1 cellular context compared by ENCODE assay signal in the genomic region with DNA sequence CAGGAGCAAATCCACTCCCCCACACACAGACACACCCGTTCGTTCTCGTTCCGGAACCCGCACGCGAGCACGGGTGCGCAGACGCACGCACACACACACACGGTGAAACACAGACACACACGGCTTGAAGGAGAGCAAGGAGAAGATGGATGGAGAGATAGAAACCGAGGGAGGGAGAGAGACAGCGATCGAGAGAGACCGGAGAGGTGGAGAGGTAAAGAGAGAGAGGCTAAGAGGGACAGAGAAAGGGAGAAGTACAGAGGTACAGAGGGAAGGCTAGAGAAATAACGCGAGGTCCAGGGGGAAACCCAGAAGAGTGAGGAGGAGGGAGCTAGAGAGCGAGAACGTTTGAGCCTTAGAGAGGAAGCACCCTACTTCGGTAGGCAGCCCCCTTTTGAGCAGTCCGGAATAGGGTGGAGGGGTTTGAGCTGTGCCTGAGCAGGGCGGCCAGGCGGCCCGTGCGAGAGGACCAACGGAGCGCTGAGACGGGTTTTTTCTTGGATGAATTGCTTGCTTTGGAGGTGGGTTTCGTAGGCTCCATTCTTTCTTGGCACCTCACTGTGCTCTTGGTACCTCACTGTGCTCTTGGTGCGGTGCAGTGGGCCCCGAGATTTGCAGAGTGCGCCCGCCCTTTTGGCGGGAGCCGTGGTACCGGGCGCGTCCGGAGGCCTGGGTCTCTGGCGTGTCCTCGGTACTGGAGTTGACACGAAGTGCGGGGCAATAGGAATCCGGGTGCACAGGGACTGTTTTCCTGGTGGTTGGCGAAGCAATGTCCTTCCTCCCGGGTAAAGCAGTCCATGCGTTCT.
TF ChIP-seq lines count a peak whose summit lies in the region.

No MANE protein-coding gene starts in this region.

TF ChIP-seq in HEK293, 187 proteins besides CTCF, POLR2A, EP300 and RAD21 (continued from another document):
- TF ChIP-seq RBAK (tag by site-specific recombination; IDR thresholded peaks at IDR 0.05) (no peak), ZEB2 (tag by site-specific recombination; IDR thresholded peaks at IDR 0.05) (no peak), ZFP37 (tag by site-specific recombination; IDR thresholded peaks at IDR 0.05) (no peak), TRIM28 (IDR thresholded peaks at IDR 0.05; ENCODE audit: borderline replicate concordance, low read length) (no peak), ZNF354C (tag by site-specific recombination; IDR thresholded peaks at IDR 0.05; ENCODE audit: borderline replicate concordance, low read depth) (no peak), KLF16 (tag by site-specific recombination; IDR thresholded peaks at IDR 0.05) (no peak), GLIS2 (tag by site-specific recombination; IDR thresholded peaks at IDR 0.05) (no peak), EGR2 (tag by site-specific recombination; IDR thresholded peaks at IDR 0.05; ENCODE audit: low read depth) (no peak), ZNF248 (tag by site-specific recombination; IDR thresholded peaks at IDR 0.05) (no peak), ZNF416 (tag by site-specific recombination; IDR thresholded peaks at IDR 0.05) (no peak), PRDM6 (tag by site-specific recombination; IDR thresholded peaks at IDR 0.05) (no peak), ELK4 (IDR thresholded peaks at IDR 0.05; ENCODE audit: borderline replicate concordance, low read depth, low read length) (no peak), ZNF10 (tag by site-specific recombination; IDR thresholded peaks at IDR 0.05) (no peak), KLF1 (tag by site-specific recombination; IDR thresholded peaks at IDR 0.05) (peak; percentile 56), ZNF473 (tag by site-specific recombination; IDR thresholded peaks at IDR 0.05) (no peak), SP7 (tag by site-specific recombination; IDR thresholded peaks at IDR 0.05) (no peak), ZNF600 (tag by site-specific recombination; IDR thresholded peaks at IDR 0.05) (peak; percentile 92), ZNF48 (tag by site-specific recombination; IDR thresholded peaks at IDR 0.05) (no peak), ZNF391 (tag by site-specific recombination; IDR thresholded peaks at IDR 0.05; ENCODE audit: borderline replicate concordance, low read depth) (no peak), ZNF184 (tag by site-specific recombination; IDR thresholded peaks at IDR 0.05) (no peak), ZNF626 (tag by site-specific recombination; IDR thresholded peaks at IDR 0.05) (no peak), ZNF549 (tag by site-specific recombination; IDR thresholded peaks at IDR 0.05) (no peak), ZNF239 (tag by site-specific recombination; IDR thresholded peaks at IDR 0.05) (no peak), ZNF777 (tag by site-specific recombination; IDR thresholded peaks at IDR 0.05; ENCODE audit: borderline replicate concordance) (no peak), TSHZ1 (tag by site-specific recombination; IDR thresholded peaks at IDR 0.05; ENCODE audit: borderline replicate concordance) (no peak), ZFP69B (tag by site-specific recombination; IDR thresholded peaks at IDR 0.05) (peak; percentile 6; the same call in 1 of the 2 replicates), ZNF571 (tag by site-specific recombination; IDR thresholded peaks at IDR 0.05) (no peak), ZNF830 (tag by site-specific recombination; IDR thresholded peaks at IDR 0.05; ENCODE audit: low read depth) (no peak), KLF10 (tag by site-specific recombination; IDR thresholded peaks at IDR 0.05) (no peak), WT1 (tag by site-specific recombination; IDR thresholded peaks at IDR 0.05) (no peak), KLF17 (tag by site-specific recombination; IDR thresholded peaks at IDR 0.05) (no peak), SCRT1 (tag by site-specific recombination; IDR thresholded peaks at IDR 0.05; ENCODE audit: borderline replicate concordance) (no peak; the same call in 1 of the 2 replicates), ZNF223 (tag by site-specific recombination; IDR thresholded peaks at IDR 0.05) (no peak), ZSCAN23 (tag by site-specific recombination; IDR thresholded peaks at IDR 0.05) (no peak), ZNF211 (tag by site-specific recombination; IDR thresholded peaks at IDR 0.05; ENCODE audit: low read depth) (no peak), ZNF26 (tag by site-specific recombination; IDR thresholded peaks at IDR 0.05) (no peak), ZNF792 (tag by site-specific recombination; IDR thresholded peaks at IDR 0.05) (no peak)
- TF ChIP-seq, protein P1, sequence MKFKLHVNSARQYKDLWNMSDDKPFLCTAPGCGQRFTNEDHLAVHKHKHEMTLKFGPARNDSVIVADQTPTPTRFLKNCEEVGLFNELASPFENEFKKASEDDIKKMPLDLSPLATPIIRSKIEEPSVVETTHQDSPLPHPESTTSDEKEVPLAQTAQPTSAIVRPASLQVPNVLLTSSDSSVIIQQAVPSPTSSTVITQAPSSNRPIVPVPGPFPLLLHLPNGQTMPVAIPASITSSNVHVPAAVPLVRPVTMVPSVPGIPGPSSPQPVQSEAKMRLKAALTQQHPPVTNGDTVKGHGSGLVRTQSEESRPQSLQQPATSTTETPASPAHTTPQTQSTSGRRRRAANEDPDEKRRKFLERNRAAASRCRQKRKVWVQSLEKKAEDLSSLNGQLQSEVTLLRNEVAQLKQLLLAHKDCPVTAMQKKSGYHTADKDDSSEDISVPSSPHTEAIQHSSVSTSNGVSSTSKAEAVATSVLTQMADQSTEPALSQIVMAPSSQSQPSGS (tag by site-specific recombination; IDR thresholded peaks at IDR 0.05; ENCODE audit: low read depth), result no peak
- TF ChIP-seq, protein P2, sequence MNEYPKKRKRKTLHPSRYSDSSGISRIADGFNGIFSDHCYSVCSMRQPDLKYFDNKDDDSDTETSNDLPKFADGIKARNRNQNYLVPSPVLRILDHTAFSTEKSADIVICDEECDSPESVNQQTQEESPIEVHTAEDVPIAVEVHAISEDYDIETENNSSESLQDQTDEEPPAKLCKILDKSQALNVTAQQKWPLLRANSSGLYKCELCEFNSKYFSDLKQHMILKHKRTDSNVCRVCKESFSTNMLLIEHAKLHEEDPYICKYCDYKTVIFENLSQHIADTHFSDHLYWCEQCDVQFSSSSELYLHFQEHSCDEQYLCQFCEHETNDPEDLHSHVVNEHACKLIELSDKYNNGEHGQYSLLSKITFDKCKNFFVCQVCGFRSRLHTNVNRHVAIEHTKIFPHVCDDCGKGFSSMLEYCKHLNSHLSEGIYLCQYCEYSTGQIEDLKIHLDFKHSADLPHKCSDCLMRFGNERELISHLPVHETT (tag by site-specific recombination; IDR thresholded peaks at IDR 0.05), result no peak
